In the genomic region with DNA sequence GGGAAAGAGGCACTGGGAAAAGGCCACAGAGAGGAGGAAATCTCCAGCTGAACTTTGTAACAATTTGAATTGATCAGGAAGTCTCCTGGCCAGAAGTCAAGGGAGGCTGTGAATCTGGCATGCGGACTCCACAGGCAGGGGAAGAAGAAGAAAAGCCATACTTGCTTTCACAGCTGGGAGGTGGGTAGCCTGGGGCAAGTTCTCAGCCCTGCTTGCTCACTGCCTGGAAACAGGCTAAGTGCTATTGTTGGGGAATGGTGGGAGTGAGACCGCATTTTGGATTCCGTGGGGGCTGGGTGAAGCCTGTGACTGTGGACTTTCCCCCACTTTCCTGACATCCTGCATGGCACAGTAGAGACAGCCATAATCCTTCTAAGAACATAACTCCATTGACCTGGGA, we compare ENCODE assay signal across 23 cellular contexts.
DNase-seq lines count a peak whose midpoint lies in the region; ATAC-seq, FAIRE-seq and TF ChIP-seq lines count a peak whose summit lies in the region.
"Had no signal": no experiment of that assay in that cellular context is flagged by ENCODE, and none has a peak within 500 bp of the region (broad histone marks: within the 10 kb centered on the region; RNA-seq: fewer than 3 reads in every experiment).

No MANE protein-coding gene starts in this region.

- no peaks in the 10 kb centered on the region for H3K79me2 ChIP-seq in astrocyte (ENCODE audit: insufficient read depth, low read length)
- H3K79me2 ChIP-seq in mammary epithelial cell (ENCODE audit: insufficient read depth, low read length): no peaks in the 10 kb centered on the region

- WGBS in mammary epithelial cell (ENCODE audit: low coverage, missing lambda C conversion rate): 100% methylated on average over 1 of the region's 3 CpGs

- H3K27ac Mint-ChIP-seq in astrocyte (ENCODE audit: unreplicated experiment): peak overlapping the region; percentile 73
- no peak overlapping the region for H3K27ac Mint-ChIP-seq in stimulated activated effector memory CD8-positive, alpha-beta T cell treated with anti-CD3 and anti-CD28 coated beads, Interleukin-12 subunit alpha, Interleukin-12 subunit beta, amount 100 ng/mL, for 72 hours
- H3K27ac Mint-ChIP-seq: B cell; CD4-positive, CD25-positive, alpha-beta regulatory T cell; CD8-positive, alpha-beta T cell had no signal

- TF ChIP-seq CTCF in astrocyte (IDR thresholded peaks at IDR 0.05; ENCODE audit: insufficient read depth, low read depth, low read length): no peak
- TF ChIP-seq CTCF in mammary epithelial cell (conservative IDR thresholded peaks at IDR 0.05 in 1 of 2, IDR thresholded peaks at IDR 0.05 in 1 of 2; ENCODE audit: extremely low read depth in 1 of 2, insufficient read depth in 1 of 2, low read depth in 1 of 2, low read length in 2 of 2): no peak

- peaks cover 14% of the 10 kb centered on the region for H3K4me1 Mint-ChIP-seq in astrocyte (ENCODE audit: low read depth, unreplicated experiment)
- no peaks in the 10 kb centered on the region for H3K4me1 Mint-ChIP-seq in stimulated activated effector memory CD8-positive, alpha-beta T cell treated with anti-CD3 and anti-CD28 coated beads, Interleukin-12 subunit alpha, Interleukin-12 subunit beta, amount 100 ng/mL, for 72 hours
- H3K4me1 Mint-ChIP-seq: B cell; CD4-positive, CD25-positive, alpha-beta regulatory T cell had no signal

- intact Hi-C loops in mammary epithelial cell (cut with micrococcal nuclease): no loop called here

- in situ Hi-C loops in mammary epithelial cell (cut with MboI; ENCODE audit: low sequenced_read_pairs in 2 of 2): no loop called here

- H2AFZ ChIP-seq in astrocyte (ENCODE audit: low read depth, low read length) (no peak overlapping the region), mammary epithelial cell (ENCODE audit: low read depth, low read length) (no peak overlapping the region)
- H2AFZ ChIP-seq: GM23248 had no signal

- H3K4me3 Mint-ChIP-seq in astrocyte (ENCODE audit: unreplicated experiment): no peak overlapping the region
- no peak overlapping the region for H3K4me3 Mint-ChIP-seq in stimulated activated effector memory CD8-positive, alpha-beta T cell treated with anti-CD3 and anti-CD28 coated beads, Interleukin-12 subunit alpha, Interleukin-12 subunit beta, amount 100 ng/mL, for 72 hours
- H3K4me3 Mint-ChIP-seq: B cell; CD8-positive, alpha-beta T cell; H9 had no signal

- H3K36me3 Mint-ChIP-seq in astrocyte (ENCODE audit: low read depth, unreplicated experiment): peaks cover 7% of the 10 kb centered on the region
- no peaks in the 10 kb centered on the region for H3K36me3 Mint-ChIP-seq in stimulated activated effector memory CD8-positive, alpha-beta T cell treated with anti-CD3 and anti-CD28 coated beads, Interleukin-12 subunit alpha, Interleukin-12 subunit beta, amount 100 ng/mL, for 72 hours
- H3K36me3 Mint-ChIP-seq: CD4-positive, CD25-positive, alpha-beta regulatory T cell had no signal

- H3K9ac ChIP-seq in astrocyte (ENCODE audit: low read length) (no peak overlapping the region), mammary epithelial cell (ENCODE audit: insufficient read depth, low read length) (no peak overlapping the region)
- H3K9ac ChIP-seq: BLaER1, GM23248 had no signal

- no peak for FAIRE-seq in astrocyte (lab: Jason Lieb, UNC)
- FAIRE-seq: A204.1, GM12878, GM19239, H1 had no signal

- H3K27ac ChIP-seq in astrocyte (ENCODE audit: low read depth, low read length) (no peak overlapping the region), mammary epithelial cell (ENCODE audit: insufficient read depth, low read depth, low read length) (no peak overlapping the region)
- H3K27ac ChIP-seq: 22Rv1, BLaER1, C4-2B, GM23248 had no signal

- H3K4me2 ChIP-seq in astrocyte (ENCODE audit: low read length) (no peak overlapping the region), mammary epithelial cell (ENCODE audit: insufficient read depth, low read depth, low read length) (no peak overlapping the region)
- H3K4me2 ChIP-seq: BLaER1 had no signal

- H3K4me1 ChIP-seq in astrocyte (ENCODE audit: insufficient read depth, low read length): no peaks in the 10 kb centered on the region
- H3K4me1 ChIP-seq in mammary epithelial cell (ENCODE audit: insufficient read depth, low read length): peaks cover 5% of the 10 kb centered on the region
- H3K4me1 ChIP-seq: BLaER1, Caco-2 had no signal

- H3K27me3 Mint-ChIP-seq in astrocyte (ENCODE audit: low read depth, unreplicated experiment): no peaks in the 10 kb centered on the region

- DNase-seq in ELF-1 (ENCODE audit: low read depth, low spot score) (peak; percentile 57), astrocyte (ENCODE audit: low read depth) (no peak), islet precursor cell (peak; percentile 51), NCI-H2171 (lab: John Stamatoyannopoulos, UW) (no peak), mammary epithelial cell (no peak)
- no peak for DNase-seq in stimulated activated effector memory CD8-positive, alpha-beta T cell treated with anti-CD3 and anti-CD28 coated beads, Interleukin-12 subunit alpha, Interleukin-12 subunit beta, amount 100 ng/mL, for 72 hours (ENCODE audit: low spot score in 2 of 2)
- DNase-seq: Caco-2; CD4-positive, CD25-positive, alpha-beta regulatory T cell; CD8-positive, alpha-beta T cell; DMS153; DND-41; GDM1; H9 had no signal

- H3K27me3 ChIP-seq in astrocyte (ENCODE audit: insufficient read depth, low read length) (no peaks in the 10 kb centered on the region), mammary epithelial cell (ENCODE audit: insufficient read depth, low read length) (no peaks in the 10 kb centered on the region)
- H3K27me3 ChIP-seq: BLaER1 had no signal

- dilution Hi-C loops in mammary epithelial cell (cut with HindIII; ENCODE audit: low sequenced_read_pairs): no loop called here

- CTCF ChIA-PET in mammary epithelial cell (lab: Charles Lee; ENCODE audit: low non-redundant PET): no interaction called here

- H3K9me3 ChIP-seq in astrocyte (ENCODE audit: insufficient read depth, low read depth, low read length) (no peaks in the 10 kb centered on the region), mammary epithelial cell (replicated peaks; ENCODE audit: insufficient read depth, low read length) (peaks cover 5% of the 10 kb centered on the region)

- peaks cover 29% of the 10 kb centered on the region for H3K9me3 Mint-ChIP-seq in astrocyte (ENCODE audit: unreplicated experiment)
- H3K9me3 Mint-ChIP-seq in stimulated activated effector memory CD8-positive, alpha-beta T cell treated with anti-CD3 and anti-CD28 coated beads, Interleukin-12 subunit alpha, Interleukin-12 subunit beta, amount 100 ng/mL, for 72 hours: peaks cover 9% of the 10 kb centered on the region

- no peak for ATAC-seq in stimulated activated effector memory CD8-positive, alpha-beta T cell treated with anti-CD3 and anti-CD28 coated beads, Interleukin-12 subunit alpha, Interleukin-12 subunit beta, amount 100 ng/mL, for 72 hours
- ATAC-seq: CD8-positive, alpha-beta T cell; GM12878; HCT116 had no signal

- H3K36me3 ChIP-seq in astrocyte (ENCODE audit: insufficient read depth, low read length) (no peaks in the 10 kb centered on the region), mammary epithelial cell (ENCODE audit: insufficient read depth, low read length) (no peaks in the 10 kb centered on the region)
- H3K36me3 ChIP-seq: BLaER1 had no signal

- H4K20me1 ChIP-seq in astrocyte (ENCODE audit: insufficient read depth, low read length) (no peaks in the 10 kb centered on the region), mammary epithelial cell (ENCODE audit: insufficient read depth, low read length) (no peaks in the 10 kb centered on the region)
- H4K20me1 ChIP-seq: BLaER1 had no signal

- H3K4me3 ChIP-seq in astrocyte (ENCODE audit: insufficient read depth, low read depth, low read length) (no peak overlapping the region), mammary epithelial cell (replicated peaks in 1 of 3; ENCODE audit: insufficient read depth in 1 of 3, low read depth in 2 of 3, low read length in 3 of 3) (no peak overlapping the region)
- H3K4me3 ChIP-seq: BLaER1, GM12878, GM23248 had no signal

- no TSS peak for BruUV-seq in mammary epithelial cell (replicated peaks; lab: Mats Ljungman, UMichigan)

Comparison
In these comparisons a context has a peak if more than half of its experiments do, and no peak if none do; other contexts are left out.
1. DNase-seq: peak in ELF-1 (single experiment) and islet precursor cell (single experiment); none in astrocyte (single experiment), NCI-H2171 (single experiment), stimulated activated effector memory CD8-positive, alpha-beta T cell treated with anti-CD3 and anti-CD28 coated beads, Interleukin-12 subunit alpha, Interleukin-12 subunit beta, amount 100 ng/mL, for 72 hours (0 of 2) and mammary epithelial cell (single experiment).